Comparison of ENCODE assay signal across 1 cellular context in the genomic region with DNA sequence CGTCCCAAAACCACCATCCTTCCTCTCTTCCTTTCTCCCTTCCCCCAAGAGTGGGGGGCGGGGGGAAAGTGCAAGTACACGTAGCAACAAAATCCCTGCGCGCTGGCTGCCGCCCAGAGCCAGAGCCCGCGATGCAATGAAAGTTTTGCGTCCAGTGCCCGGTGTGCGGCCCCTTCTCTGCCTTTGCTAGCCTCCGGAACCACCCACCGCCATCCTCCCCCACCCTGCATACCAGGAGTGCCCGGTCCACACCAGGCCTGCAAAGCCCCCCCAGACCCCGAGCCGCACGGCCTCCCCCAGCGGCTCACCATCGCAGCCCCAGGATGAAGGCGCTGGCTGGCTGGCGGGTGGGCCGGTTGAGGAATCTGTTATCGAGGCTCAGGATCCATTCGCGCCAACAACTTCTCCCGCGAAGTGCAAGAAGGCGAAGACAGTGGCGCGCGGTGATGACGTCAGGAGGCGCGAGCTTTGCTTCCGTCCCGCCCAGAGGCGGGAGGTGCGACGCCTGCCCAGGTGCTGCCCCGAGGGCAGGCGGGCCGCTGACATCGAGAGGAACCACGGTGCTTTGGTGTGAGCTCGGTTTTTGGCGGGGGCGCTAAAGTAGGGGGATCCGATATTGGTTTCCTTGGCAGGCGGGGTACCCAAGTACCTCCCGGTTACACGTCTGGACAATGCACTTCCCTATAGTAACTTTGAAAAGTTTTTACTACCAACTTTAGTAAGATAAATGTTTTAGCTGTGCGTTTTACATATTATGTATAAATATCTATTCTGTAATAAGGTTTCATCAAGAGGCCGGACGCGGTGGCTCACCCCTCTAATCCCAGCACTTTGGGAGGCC.
TF ChIP-seq lines count a peak whose summit lies in the region.

A gene with protein sequence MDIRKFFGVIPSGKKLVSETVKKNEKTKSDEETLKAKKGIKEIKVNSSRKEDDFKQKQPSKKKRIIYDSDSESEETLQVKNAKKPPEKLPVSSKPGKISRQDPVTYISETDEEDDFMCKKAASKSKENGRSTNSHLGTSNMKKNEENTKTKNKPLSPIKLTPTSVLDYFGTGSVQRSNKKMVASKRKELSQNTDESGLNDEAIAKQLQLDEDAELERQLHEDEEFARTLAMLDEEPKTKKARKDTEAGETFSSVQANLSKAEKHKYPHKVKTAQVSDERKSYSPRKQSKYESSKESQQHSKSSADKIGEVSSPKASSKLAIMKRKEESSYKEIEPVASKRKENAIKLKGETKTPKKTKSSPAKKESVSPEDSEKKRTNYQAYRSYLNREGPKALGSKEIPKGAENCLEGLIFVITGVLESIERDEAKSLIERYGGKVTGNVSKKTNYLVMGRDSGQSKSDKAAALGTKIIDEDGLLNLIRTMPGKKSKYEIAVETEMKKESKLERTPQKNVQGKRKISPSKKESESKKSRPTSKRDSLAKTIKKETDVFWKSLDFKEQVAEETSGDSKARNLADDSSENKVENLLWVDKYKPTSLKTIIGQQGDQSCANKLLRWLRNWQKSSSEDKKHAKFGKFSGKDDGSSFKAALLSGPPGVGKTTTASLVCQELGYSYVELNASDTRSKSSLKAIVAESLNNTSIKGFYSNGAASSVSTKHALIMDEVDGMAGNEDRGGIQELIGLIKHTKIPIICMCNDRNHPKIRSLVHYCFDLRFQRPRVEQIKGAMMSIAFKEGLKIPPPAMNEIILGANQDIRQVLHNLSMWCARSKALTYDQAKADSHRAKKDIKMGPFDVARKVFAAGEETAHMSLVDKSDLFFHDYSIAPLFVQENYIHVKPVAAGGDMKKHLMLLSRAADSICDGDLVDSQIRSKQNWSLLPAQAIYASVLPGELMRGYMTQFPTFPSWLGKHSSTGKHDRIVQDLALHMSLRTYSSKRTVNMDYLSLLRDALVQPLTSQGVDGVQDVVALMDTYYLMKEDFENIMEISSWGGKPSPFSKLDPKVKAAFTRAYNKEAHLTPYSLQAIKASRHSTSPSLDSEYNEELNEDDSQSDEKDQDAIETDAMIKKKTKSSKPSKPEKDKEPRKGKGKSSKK (minus strand): TSS at position 432 of the 841 bp plus-strand sequence. CDS start 121 bp downstream, at position 311.

TF ChIP-seq in HepG2, 621 proteins besides CTCF, POLR2A, EP300 and RAD21 (continued from another document and continues in another):
- TF ChIP-seq, protein P1, sequence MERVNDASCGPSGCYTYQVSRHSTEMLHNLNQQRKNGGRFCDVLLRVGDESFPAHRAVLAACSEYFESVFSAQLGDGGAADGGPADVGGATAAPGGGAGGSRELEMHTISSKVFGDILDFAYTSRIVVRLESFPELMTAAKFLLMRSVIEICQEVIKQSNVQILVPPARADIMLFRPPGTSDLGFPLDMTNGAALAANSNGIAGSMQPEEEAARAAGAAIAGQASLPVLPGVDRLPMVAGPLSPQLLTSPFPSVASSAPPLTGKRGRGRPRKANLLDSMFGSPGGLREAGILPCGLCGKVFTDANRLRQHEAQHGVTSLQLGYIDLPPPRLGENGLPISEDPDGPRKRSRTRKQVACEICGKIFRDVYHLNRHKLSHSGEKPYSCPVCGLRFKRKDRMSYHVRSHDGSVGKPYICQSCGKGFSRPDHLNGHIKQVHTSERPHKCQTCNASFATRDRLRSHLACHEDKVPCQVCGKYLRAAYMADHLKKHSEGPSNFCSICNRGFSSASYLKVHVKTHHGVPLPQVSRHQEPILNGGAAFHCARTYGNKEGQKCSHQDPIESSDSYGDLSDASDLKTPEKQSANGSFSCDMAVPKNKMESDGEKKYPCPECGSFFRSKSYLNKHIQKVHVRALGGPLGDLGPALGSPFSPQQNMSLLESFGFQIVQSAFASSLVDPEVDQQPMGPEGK (CRISPR knock-in tag; IDR thresholded peaks at IDR 0.05): peak; percentile 71
- TF ChIP-seq KMT2A (CRISPR knock-in tag; IDR thresholded peaks at IDR 0.05) (peak; percentile 87), ZNF703 (CRISPR knock-in tag; IDR thresholded peaks at IDR 0.05; ENCODE audit: borderline replicate concordance) (no peak; the same call in 1 of the 2 replicates), ZNF768 (CRISPR knock-in tag; IDR thresholded peaks at IDR 0.05) (peak; percentile 69; the same call in 1 of the 2 replicates), KDM5A (IDR thresholded peaks at IDR 0.05; ENCODE audit: borderline replicate concordance, low read length) (peak; percentile 99), ZNF619 (CRISPR knock-in tag; IDR thresholded peaks at IDR 0.05) (peak; percentile 82; the same call in 1 of the 2 replicates), GFI1 (CRISPR knock-in tag; IDR thresholded peaks at IDR 0.05; ENCODE audit: borderline replicate concordance) (peak; percentile 69), ZNF569 (CRISPR knock-in tag; IDR thresholded peaks at IDR 0.05; ENCODE audit: borderline replicate concordance) (no peak), ZNF614 (CRISPR knock-in tag; IDR thresholded peaks at IDR 0.05; ENCODE audit: borderline replicate concordance) (peak; percentile 71), ZNF841 (CRISPR knock-in tag; IDR thresholded peaks at IDR 0.05; ENCODE audit: borderline replicate concordance) (peak; percentile 88), GLI4 (CRISPR knock-in tag; IDR thresholded peaks at IDR 0.05; ENCODE audit: borderline replicate concordance) (peak; percentile 97), FOXJ3 (CRISPR knock-in tag; IDR thresholded peaks at IDR 0.05; ENCODE audit: borderline replicate concordance) (no peak; the same call in 1 of the 2 replicates), MED8 (CRISPR knock-in tag; IDR thresholded peaks at IDR 0.05; ENCODE audit: insufficient replicate concordance) (peak; percentile 41), ZNF225 (CRISPR knock-in tag; IDR thresholded peaks at IDR 0.05) (peak; percentile 49; the same call in 1 of the 2 replicates), MTA1 (CRISPR knock-in tag; IDR thresholded peaks at IDR 0.05; ENCODE audit: borderline replicate concordance) (peak; percentile 95; the same call in 1 of the 2 replicates), ATF7-NPFF (CRISPR knock-in tag; IDR thresholded peaks at IDR 0.05; ENCODE audit: low read depth) (peak; percentile 99), ISL2 (CRISPR knock-in tag; IDR thresholded peaks at IDR 0.05) (peak; percentile 87), RAD51 (IDR thresholded peaks at IDR 0.05; ENCODE audit: borderline replicate concordance) (no peak)
- TF ChIP-seq, protein P2, sequence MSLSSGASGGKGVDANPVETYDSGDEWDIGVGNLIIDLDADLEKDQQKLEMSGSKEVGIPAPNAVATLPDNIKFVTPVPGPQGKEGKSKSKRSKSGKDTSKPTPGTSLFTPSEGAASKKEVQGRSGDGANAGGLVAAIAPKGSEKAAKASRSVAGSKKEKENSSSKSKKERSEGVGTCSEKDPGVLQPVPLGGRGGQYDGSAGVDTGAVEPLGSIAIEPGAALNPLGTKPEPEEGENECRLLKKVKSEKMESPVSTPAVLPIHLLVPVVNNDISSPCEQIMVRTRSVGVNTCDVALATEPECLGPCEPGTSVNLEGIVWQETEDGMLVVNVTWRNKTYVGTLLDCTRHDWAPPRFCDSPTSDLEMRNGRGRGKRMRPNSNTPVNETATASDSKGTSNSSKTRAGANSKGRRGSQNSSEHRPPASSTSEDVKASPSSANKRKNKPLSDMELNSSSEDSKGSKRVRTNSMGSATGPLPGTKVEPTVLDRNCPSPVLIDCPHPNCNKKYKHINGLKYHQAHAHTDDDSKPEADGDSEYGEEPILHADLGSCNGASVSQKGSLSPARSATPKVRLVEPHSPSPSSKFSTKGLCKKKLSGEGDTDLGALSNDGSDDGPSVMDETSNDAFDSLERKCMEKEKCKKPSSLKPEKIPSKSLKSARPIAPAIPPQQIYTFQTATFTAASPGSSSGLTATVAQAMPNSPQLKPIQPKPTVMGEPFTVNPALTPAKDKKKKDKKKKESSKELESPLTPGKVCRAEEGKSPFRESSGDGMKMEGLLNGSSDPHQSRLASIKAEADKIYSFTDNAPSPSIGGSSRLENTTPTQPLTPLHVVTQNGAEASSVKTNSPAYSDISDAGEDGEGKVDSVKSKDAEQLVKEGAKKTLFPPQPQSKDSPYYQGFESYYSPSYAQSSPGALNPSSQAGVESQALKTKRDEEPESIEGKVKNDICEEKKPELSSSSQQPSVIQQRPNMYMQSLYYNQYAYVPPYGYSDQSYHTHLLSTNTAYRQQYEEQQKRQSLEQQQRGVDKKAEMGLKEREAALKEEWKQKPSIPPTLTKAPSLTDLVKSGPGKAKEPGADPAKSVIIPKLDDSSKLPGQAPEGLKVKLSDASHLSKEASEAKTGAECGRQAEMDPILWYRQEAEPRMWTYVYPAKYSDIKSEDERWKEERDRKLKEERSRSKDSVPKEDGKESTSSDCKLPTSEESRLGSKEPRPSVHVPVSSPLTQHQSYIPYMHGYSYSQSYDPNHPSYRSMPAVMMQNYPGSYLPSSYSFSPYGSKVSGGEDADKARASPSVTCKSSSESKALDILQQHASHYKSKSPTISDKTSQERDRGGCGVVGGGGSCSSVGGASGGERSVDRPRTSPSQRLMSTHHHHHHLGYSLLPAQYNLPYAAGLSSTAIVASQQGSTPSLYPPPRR (CRISPR knock-in tag; IDR thresholded peaks at IDR 0.05; ENCODE audit: borderline replicate concordance): peak; percentile 83
- TF ChIP-seq, protein P3, sequence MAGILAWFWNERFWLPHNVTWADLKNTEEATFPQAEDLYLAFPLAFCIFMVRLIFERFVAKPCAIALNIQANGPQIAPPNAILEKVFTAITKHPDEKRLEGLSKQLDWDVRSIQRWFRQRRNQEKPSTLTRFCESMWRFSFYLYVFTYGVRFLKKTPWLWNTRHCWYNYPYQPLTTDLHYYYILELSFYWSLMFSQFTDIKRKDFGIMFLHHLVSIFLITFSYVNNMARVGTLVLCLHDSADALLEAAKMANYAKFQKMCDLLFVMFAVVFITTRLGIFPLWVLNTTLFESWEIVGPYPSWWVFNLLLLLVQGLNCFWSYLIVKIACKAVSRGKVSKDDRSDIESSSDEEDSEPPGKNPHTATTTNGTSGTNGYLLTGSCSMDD (CRISPR knock-in tag; IDR thresholded peaks at IDR 0.05): no peak
- TF ChIP-seq, protein P4, sequence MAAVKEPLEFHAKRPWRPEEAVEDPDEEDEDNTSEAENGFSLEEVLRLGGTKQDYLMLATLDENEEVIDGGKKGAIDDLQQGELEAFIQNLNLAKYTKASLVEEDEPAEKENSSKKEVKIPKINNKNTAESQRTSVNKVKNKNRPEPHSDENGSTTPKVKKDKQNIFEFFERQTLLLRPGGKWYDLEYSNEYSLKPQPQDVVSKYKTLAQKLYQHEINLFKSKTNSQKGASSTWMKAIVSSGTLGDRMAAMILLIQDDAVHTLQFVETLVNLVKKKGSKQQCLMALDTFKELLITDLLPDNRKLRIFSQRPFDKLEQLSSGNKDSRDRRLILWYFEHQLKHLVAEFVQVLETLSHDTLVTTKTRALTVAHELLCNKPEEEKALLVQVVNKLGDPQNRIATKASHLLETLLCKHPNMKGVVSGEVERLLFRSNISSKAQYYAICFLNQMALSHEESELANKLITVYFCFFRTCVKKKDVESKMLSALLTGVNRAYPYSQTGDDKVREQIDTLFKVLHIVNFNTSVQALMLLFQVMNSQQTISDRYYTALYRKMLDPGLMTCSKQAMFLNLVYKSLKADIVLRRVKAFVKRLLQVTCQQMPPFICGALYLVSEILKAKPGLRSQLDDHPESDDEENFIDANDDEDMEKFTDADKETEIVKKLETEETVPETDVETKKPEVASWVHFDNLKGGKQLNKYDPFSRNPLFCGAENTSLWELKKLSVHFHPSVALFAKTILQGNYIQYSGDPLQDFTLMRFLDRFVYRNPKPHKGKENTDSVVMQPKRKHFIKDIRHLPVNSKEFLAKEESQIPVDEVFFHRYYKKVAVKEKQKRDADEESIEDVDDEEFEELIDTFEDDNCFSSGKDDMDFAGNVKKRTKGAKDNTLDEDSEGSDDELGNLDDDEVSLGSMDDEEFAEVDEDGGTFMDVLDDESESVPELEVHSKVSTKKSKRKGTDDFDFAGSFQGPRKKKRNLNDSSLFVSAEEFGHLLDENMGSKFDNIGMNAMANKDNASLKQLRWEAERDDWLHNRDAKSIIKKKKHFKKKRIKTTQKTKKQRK (IDR thresholded peaks at IDR 0.05; ENCODE audit: low read length): no peak
- TF ChIP-seq, protein P5, sequence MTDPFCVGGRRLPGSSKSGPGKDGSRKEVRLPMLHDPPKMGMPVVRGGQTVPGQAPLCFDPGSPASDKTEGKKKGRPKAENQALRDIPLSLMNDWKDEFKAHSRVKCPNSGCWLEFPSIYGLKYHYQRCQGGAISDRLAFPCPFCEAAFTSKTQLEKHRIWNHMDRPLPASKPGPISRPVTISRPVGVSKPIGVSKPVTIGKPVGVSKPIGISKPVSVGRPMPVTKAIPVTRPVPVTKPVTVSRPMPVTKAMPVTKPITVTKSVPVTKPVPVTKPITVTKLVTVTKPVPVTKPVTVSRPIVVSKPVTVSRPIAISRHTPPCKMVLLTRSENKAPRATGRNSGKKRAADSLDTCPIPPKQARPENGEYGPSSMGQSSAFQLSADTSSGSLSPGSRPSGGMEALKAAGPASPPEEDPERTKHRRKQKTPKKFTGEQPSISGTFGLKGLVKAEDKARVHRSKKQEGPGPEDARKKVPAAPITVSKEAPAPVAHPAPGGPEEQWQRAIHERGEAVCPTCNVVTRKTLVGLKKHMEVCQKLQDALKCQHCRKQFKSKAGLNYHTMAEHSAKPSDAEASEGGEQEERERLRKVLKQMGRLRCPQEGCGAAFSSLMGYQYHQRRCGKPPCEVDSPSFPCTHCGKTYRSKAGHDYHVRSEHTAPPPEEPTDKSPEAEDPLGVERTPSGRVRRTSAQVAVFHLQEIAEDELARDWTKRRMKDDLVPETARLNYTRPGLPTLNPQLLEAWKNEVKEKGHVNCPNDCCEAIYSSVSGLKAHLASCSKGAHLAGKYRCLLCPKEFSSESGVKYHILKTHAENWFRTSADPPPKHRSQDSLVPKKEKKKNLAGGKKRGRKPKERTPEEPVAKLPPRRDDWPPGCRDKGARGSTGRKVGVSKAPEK (CRISPR knock-in tag; IDR thresholded peaks at IDR 0.05; ENCODE audit: borderline replicate concordance): peak; percentile 65; the same call in 1 of the 2 replicates
- TF ChIP-seq, protein P6, sequence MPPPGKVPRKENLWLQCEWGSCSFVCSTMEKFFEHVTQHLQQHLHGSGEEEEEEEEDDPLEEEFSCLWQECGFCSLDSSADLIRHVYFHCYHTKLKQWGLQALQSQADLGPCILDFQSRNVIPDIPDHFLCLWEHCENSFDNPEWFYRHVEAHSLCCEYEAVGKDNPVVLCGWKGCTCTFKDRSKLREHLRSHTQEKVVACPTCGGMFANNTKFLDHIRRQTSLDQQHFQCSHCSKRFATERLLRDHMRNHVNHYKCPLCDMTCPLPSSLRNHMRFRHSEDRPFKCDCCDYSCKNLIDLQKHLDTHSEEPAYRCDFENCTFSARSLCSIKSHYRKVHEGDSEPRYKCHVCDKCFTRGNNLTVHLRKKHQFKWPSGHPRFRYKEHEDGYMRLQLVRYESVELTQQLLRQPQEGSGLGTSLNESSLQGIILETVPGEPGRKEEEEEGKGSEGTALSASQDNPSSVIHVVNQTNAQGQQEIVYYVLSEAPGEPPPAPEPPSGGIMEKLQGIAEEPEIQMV (CRISPR knock-in tag; IDR thresholded peaks at IDR 0.05; ENCODE audit: low read depth): peak; percentile 93
- TF ChIP-seq, protein P7, sequence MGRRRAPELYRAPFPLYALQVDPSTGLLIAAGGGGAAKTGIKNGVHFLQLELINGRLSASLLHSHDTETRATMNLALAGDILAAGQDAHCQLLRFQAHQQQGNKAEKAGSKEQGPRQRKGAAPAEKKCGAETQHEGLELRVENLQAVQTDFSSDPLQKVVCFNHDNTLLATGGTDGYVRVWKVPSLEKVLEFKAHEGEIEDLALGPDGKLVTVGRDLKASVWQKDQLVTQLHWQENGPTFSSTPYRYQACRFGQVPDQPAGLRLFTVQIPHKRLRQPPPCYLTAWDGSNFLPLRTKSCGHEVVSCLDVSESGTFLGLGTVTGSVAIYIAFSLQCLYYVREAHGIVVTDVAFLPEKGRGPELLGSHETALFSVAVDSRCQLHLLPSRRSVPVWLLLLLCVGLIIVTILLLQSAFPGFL (CRISPR knock-in tag; IDR thresholded peaks at IDR 0.05): peak; percentile 88; the same call in 1 of the 2 replicates
